In the genomic region with DNA sequence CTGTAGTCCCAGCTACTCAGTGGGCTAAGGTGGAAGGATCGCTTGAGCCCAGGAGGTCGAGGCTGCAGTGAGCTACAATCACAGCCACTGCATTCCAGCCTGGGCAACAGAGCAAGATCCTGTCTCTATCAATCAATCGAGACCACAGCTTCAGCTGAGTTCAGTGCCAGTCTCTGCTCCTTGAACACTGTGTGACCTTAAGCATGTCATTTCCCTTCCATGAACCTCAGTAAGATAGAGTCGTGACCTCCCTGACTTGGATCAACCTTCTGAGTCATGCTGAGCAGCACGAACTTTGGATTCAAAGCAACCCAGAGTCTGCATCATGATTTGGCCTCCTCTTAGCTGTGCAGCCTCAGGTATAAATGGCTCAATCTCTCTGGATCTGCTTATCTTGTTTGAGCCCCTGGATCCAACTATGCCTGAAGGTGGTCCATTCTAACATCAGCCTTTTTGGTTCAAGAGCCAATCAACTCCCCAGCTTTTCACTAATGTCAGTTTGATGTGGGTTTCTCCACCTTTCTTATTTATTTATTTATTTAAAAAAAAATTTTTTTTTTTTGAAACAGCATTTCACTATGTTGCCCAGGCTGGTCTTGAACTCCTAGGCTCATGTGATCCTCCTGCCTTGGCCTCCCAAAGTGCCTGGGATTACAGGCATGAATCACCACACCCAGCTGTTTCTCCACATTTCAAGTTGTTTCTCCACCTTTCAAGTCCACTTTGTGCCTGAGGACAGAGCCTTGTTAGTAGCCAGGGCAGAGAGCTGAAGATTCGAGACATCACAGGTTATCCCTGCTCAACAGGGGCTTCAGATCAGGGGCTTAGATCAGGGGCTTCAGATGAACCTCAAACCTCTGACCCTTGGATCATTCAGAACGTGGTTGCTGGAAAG, we compare ENCODE assay signal across 21 cellular contexts. TPM values are rescaled to one million over a fixed set of nuclear protein-coding genes. Genes with fewer than 3 reads are reported as not detected.
DNase-seq lines count a peak whose midpoint lies in the region; ATAC-seq, FAIRE-seq and TF ChIP-seq lines count a peak whose summit lies in the region.
"Had no signal": no experiment of that assay in that cellular context is flagged by ENCODE, and none has a peak within 500 bp of the region (broad histone marks: within the 10 kb centered on the region; RNA-seq: fewer than 3 reads in every experiment).

No MANE protein-coding gene starts in this region.

- no peaks in the 10 kb centered on the region for H3K36me3 Mint-ChIP-seq in chondrocyte (ENCODE audit: low read depth)
- H3K36me3 Mint-ChIP-seq: activated naive CD4-positive, alpha-beta T cell treated with anti-CD3 and anti-CD28 coated beads, Interleukin-2, amount 50 U/mL, for 24 hours; stimulated activated memory B cell treated with anti-CD40 and anti-IgM and Interleukin-4, amounts not matched to agents 10 μg/mL and 1 μg/mL and 100 μg/mL, for 72 hours had no signal

- 81% methylated on average over 6 of the region's 7 CpGs for whole genome bisulfite sequencing in SK-N-SH (ENCODE audit: low lambda C conversion rate)
- WGBS in GM12878 (ENCODE audit: insufficient coverage, insufficient replicate concordance, low lambda C conversion rate, missing lambda C conversion rate): 33% methylated on average over 7 of the region's 7 CpGs

- intact Hi-C loops in GM12878 (cut with micrococcal nuclease; ENCODE audit: unreplicated experiment): no loop called here

- no TSS peak for BruUV-seq in GM12878 (replicated peaks; lab: Mats Ljungman, UMichigan)

- no peak overlapping the region for H3K9ac ChIP-seq in SK-N-SH
- no peak overlapping the region for H3K9ac ChIP-seq in GM12878 (ENCODE audit: control insufficient read depth, insufficient read depth, low read length)

- CTCF ChIA-PET in SK-N-SH (lab: Yijun Ruan, JAX): interaction anchor here (0.6 to 0.7 kb wide), 2 partner anchors 12 to 439 kb away, joined by 3 read pairs; no protein-coding TSS in a partner anchor
- CTCF ChIA-PET in GM12878 (lab: Yijun Ruan, JAX): interaction anchor here (1.0 to 2.0 kb wide), 3 partner anchors 12 to 27 kb away, joined by 3 to 7 read pairs (median 3); a partner anchor contains a TSS

- peaks cover 0 to 6% of the 10 kb centered on the region in 2 experiments; a peak in 1 of 4 replicates for H3K4me1 ChIP-seq in SK-N-SH (ENCODE audit: control insufficient read depth in 1 of 2, insufficient read depth in 2 of 2, low read depth in 1 of 2, low read length in 1 of 2)
- peaks cover 6% of the 10 kb centered on the region; the same call in 1 of the 2 replicates for H3K4me1 ChIP-seq in GM12878 (ENCODE audit: control insufficient read depth, insufficient read depth, low read length)
- H3K4me1 ChIP-seq in osteoblast (ENCODE audit: insufficient read depth, low read length): peaks cover 5% of the 10 kb centered on the region
- H3K4me1 ChIP-seq: left ventricle myocardium inferior, right atrium auricular region, thyroid gland had no signal

- H3K27ac Mint-ChIP-seq in chondrocyte (ENCODE audit: unreplicated experiment): no peak overlapping the region
- H3K27ac Mint-ChIP-seq: activated naive CD4-positive, alpha-beta T cell treated with anti-CD3 and anti-CD28 coated beads, Interleukin-2, amount 50 U/mL, for 24 hours had no signal

- no peaks in the 10 kb centered on the region for H3K27me3 Mint-ChIP-seq in chondrocyte (ENCODE audit: low read depth)

- H4K20me1 ChIP-seq in SK-N-SH (ENCODE audit: insufficient read depth) (peaks cover 30% of the 10 kb centered on the region; the same call in 1 of the 2 replicates), GM12878 (ENCODE audit: control insufficient read depth, insufficient read depth) (no peaks in the 10 kb centered on the region), osteoblast (ENCODE audit: insufficient read depth, low read length) (peaks cover 5% of the 10 kb centered on the region)

- H3K27ac ChIP-seq in SK-N-SH (ENCODE audit: low read depth in 2 of 2, low read length in 1 of 2) (no peak overlapping the region), GM12878 (ENCODE audit: control insufficient read depth, insufficient read depth) (no peak overlapping the region), osteoblast (ENCODE audit: low read depth, low read length) (no peak overlapping the region)
- H3K27ac ChIP-seq: C4-2B, left ventricle myocardium inferior, right atrium auricular region, thyroid gland had no signal

- in situ Hi-C loops in GM12878 (cut with MboI): no loop called here

- H3K9me3 ChIP-seq in SK-N-SH (no peaks in the 10 kb centered on the region), GM12878 (replicated peaks; ENCODE audit: control insufficient read depth, insufficient read depth, low read length) (no peaks in the 10 kb centered on the region; the same call in 2 of the 3 replicates), osteoblast (ENCODE audit: low read depth, low read length) (no peaks in the 10 kb centered on the region)
- H3K9me3 ChIP-seq: left ventricle myocardium inferior, right atrium auricular region, thyroid gland had no signal

- H3K9me3 Mint-ChIP-seq in chondrocyte (ENCODE audit: low read depth): no peaks in the 10 kb centered on the region
- H3K9me3 Mint-ChIP-seq: activated naive CD4-positive, alpha-beta T cell treated with anti-CD3 and anti-CD28 coated beads, Interleukin-2, amount 50 U/mL, for 24 hours had no signal

- RAD21 ChIA-PET in GM12878 (lab: Charles Lee; ENCODE audit: unreplicated experiment): no interaction called here

- TF ChIP-seq RAD21 in SK-N-SH (IDR thresholded peaks at IDR 0.05; ENCODE audit: low read length) (no peak), GM12878 (IDR thresholded peaks at IDR 0.05; ENCODE audit: insufficient read depth, low read depth, low read length) (no peak)

- DNase-seq in SK-N-SH (no peak), HT1080 (ENCODE audit: low read depth) (peak; percentile 1), GM12878 (ENCODE audit: low read depth, low spot score) (no peak), osteoblast (ENCODE audit: insufficient read length, low spot score, missing footprints) (peak; percentile 53), NCI-H1417 treated with DMSO at 0.1 percent for 48 hours (lab: John Stamatoyannopoulos, UW) (no peak), chondrocyte (ENCODE audit: low spot score) (no peak)
- no peak for DNase-seq in activated T-cell treated with anti-CD3 and anti-CD28 coated beads, Interleukin-2, amount 50 U/mL, for 1 hour
- DNase-seq: 8988T; activated T-cell treated with anti-CD3 and anti-CD28 coated beads for 4 hours; DMS 273 treated with DMSO at 0.1 percent for 48 hours; left ventricle myocardium inferior; NCI-H526; OCI-M1; stimulated activated CD4-positive, alpha-beta T cell treated with anti-CD3 and anti-CD28 coated beads, Interleukin-15, amount 100 ng/mL, for 24 hours; thyroid gland had no signal

- FAIRE-seq in GM12878 (lab: Jason Lieb, UNC): no peak

- SMC1A ChIA-PET in GM12878 (lab: Charles Lee; ENCODE audit: uncharacterized antibody, unreplicated experiment): no interaction called here

- H2AFZ ChIP-seq in SK-N-SH (ENCODE audit: low read depth) (no peak overlapping the region), GM12878 (ENCODE audit: control insufficient read depth, low read depth, low read length) (no peak overlapping the region), osteoblast (ENCODE audit: low read length) (no peak overlapping the region)

- H3K9me2 ChIP-seq in SK-N-SH: no peaks in the 10 kb centered on the region

- POLR2A ChIA-PET in SK-N-SH (lab: Yijun Ruan, JAX): no interaction called here
- POLR2A ChIA-PET in GM12878 (lab: Charles Lee): no interaction called here

- no peak for TF ChIP-seq EP300 in SK-N-SH (IDR thresholded peaks at IDR 0.05; ENCODE audit: borderline replicate concordance in 1 of 2, low read depth in 1 of 2, low read length in 1 of 2)
- no peak for TF ChIP-seq EP300 in GM12878 (IDR thresholded peaks at IDR 0.05; ENCODE audit: borderline replicate concordance in 1 of 2, control insufficient read depth in 1 of 2, low read depth in 2 of 2, low read length in 2 of 2)

- TF ChIP-seq POLR2A in GM12878 (IDR thresholded peaks at IDR 0.05; ENCODE audit: low read depth, low read length): no peak

- H3K4me3 Mint-ChIP-seq in chondrocyte (ENCODE audit: unreplicated experiment): no peak overlapping the region
- H3K4me3 Mint-ChIP-seq: activated naive CD4-positive, alpha-beta T cell treated with anti-CD3 and anti-CD28 coated beads, Interleukin-2, amount 50 U/mL, for 24 hours; brain had no signal

- ATAC-seq in SK-N-SH treated with all-trans-retinoic acid at 6 μM for 48 hours (no peak), GM12878 (peak; percentile 32; the same call in 1 of the 3 replicates)

- H3K27me3 ChIP-seq in SK-N-SH (ENCODE audit: insufficient read depth) (no peaks in the 10 kb centered on the region), GM12878 (replicated peaks in 1 of 2; ENCODE audit: control insufficient read depth in 2 of 2, insufficient read depth in 2 of 2, low read length in 1 of 2) (no peaks in the 10 kb centered on the region), osteoblast (ENCODE audit: insufficient read depth, low read length) (no peaks in the 10 kb centered on the region)
- H3K27me3 ChIP-seq: right atrium auricular region, thyroid gland had no signal

- H3K4me1 Mint-ChIP-seq in chondrocyte (ENCODE audit: low read depth): no peaks in the 10 kb centered on the region
- H3K4me1 Mint-ChIP-seq: activated naive CD4-positive, alpha-beta T cell treated with anti-CD3 and anti-CD28 coated beads, Interleukin-2, amount 50 U/mL, for 24 hours had no signal

- H3K4me2 ChIP-seq in SK-N-SH: no peak overlapping the region
- no peak overlapping the region for H3K4me2 ChIP-seq in GM12878 (ENCODE audit: control insufficient read depth, insufficient read depth)
- no peak overlapping the region for H3K4me2 ChIP-seq in osteoblast (ENCODE audit: insufficient read depth, low read length)

- TF ChIP-seq CTCF in SK-N-SH (IDR thresholded peaks at IDR 0.05) (no peak), GM12878 (IDR thresholded peaks at IDR 0.05 in 2 of 3, conservative IDR thresholded peaks at IDR 0.05 in 1 of 3; ENCODE audit: control insufficient read depth in 2 of 3, extremely low read depth in 1 of 3, insufficient read depth in 1 of 3, low read depth in 3 of 3, low read length in 3 of 3) (no peak), osteoblast (IDR thresholded peaks at IDR 0.05; ENCODE audit: extremely low read depth, low read depth, low read length) (no peak), chondrocyte (IDR thresholded peaks at IDR 0.05) (no peak)

- no peaks in the 10 kb centered on the region for H3F3A ChIP-seq in SK-N-SH (replicated peaks; ENCODE audit: insufficient read depth)

- H3K36me3 ChIP-seq in SK-N-SH (replicated peaks in 1 of 2; ENCODE audit: control insufficient read depth in 1 of 2, insufficient read depth in 2 of 2, low read length in 1 of 2): no peaks in the 10 kb centered on the region
- no peaks in the 10 kb centered on the region; a peak in 1 of 4 replicates for H3K36me3 ChIP-seq in GM12878 (ENCODE audit: control insufficient read depth in 2 of 2, insufficient read depth in 2 of 2, low read length in 1 of 2)
- no peaks in the 10 kb centered on the region for H3K36me3 ChIP-seq in osteoblast (ENCODE audit: insufficient read depth, low read length)
- H3K36me3 ChIP-seq: left ventricle myocardium inferior, right atrium auricular region, thyroid gland had no signal

- no peak overlapping the region for H3K4me3 ChIP-seq in SK-N-SH (ENCODE audit: low read depth in 2 of 2, low read length in 1 of 2)
- no peak overlapping the region for H3K4me3 ChIP-seq in GM12878
- no peak overlapping the region for H3K4me3 ChIP-seq in osteoblast (ENCODE audit: insufficient read depth, low read length)
- H3K4me3 ChIP-seq: left ventricle myocardium inferior, right atrium auricular region, thyroid gland had no signal

- H3K79me2 ChIP-seq in SK-N-SH (ENCODE audit: insufficient read depth) (no peaks in the 10 kb centered on the region), GM12878 (ENCODE audit: control insufficient read depth, insufficient read depth, low read length) (no peaks in the 10 kb centered on the region), osteoblast (ENCODE audit: insufficient read depth, low read length) (no peaks in the 10 kb centered on the region)

RNA-seq across cellular contexts. Expression of a gene that starts 26.4 kb away (rescaled TPM):
- polyA plus RNA-seq in SK-N-SH (2012; rRNA removed) (57.1 and 91.0 TPM in 2 replicates), GM12878 (2011; rRNA removed) (16.0 and 32.1 TPM in 2 replicates), GM12878 (2014; fragmentation: Illumina TruSeq; extraction: Trizol) (0.14 and 0.57 TPM in 2 replicates), GM12878 (2014; fragmentation: Nextera tagmentation; extraction: Ambion mirVana) (under 1 TPM; 0.09 to 0.23 TPM), GM12878 (2014; rRNA removed) (1.2 and 1.6 TPM in 2 replicates), GM12878 (2016; fragmentation: Nextera tagmentation; extraction: Ambion mirVana) (under 1 TPM; 0.13 to 0.57 TPM)
- 27.1 and 43.7 TPM in 2 replicates for polyA plus RNA-seq in SK-N-SH (2012; cell fraction: cytosol; rRNA removed)
- polyA plus RNA-seq in SK-N-SH (2012; cell fraction: nucleus; rRNA removed): 144 and 167 TPM in 2 replicates
- total RNA-seq in HT1080 (2014; rRNA removed; shearing (Covaris generic)): 0.27 and 1.9 TPM in 2 replicates
- 9.8 and 14.2 TPM in 2 replicates for polyA plus RNA-seq in HT1080 (2015; cell fraction: cytosol; rRNA removed)
- 24.6 and 29.0 TPM in 2 replicates for polyA plus RNA-seq in HT1080 (2015; cell fraction: nucleus; rRNA removed)
- total RNA-seq in GM12878 (2013; cell fraction: nucleolus; rRNA removed): 98.4 and 119 TPM in 2 replicates
- total RNA-seq in GM12878 (2014; rRNA removed) (1.1 and 1.2 TPM in 2 replicates), GM12878 (2014; rRNA removed; fragmentation: Illumina TruSeq; extraction: Trizol) (0.64 and 0.85 TPM in 2 replicates), GM12878 (2021) (3.4 and 3.5 TPM in 2 replicates), osteoblast (218 and 227 TPM in 2 replicates), chondrocyte (129 to 133 TPM (median 130 TPM) in 3 replicates)
- polyA plus RNA-seq in GM12878 (2011; ENCODE audit: low read depth): 2.1 TPM
- 35.9 and 45.1 TPM in 2 replicates for polyA plus RNA-seq in GM12878 (2011; cell fraction: cytosol; rRNA removed)
- 194 and 236 TPM in 2 replicates for polyA plus RNA-seq in GM12878 (2011; cell fraction: nucleus; rRNA removed)
- polyA plus RNA-seq in GM12878 (2012): 3.4 and 4.4 TPM in 2 replicates
- 71.4 and 114 TPM in 2 replicates for polyA minus RNA-seq in GM12878 (2011; rRNA and poly(A)+ RNA removed)
- polyA minus RNA-seq in GM12878 (2011; cell fraction: cytosol; rRNA and poly(A)+ RNA removed): 59.1 and 59.7 TPM in 2 replicates
- polyA minus RNA-seq in GM12878 (2011; cell fraction: nucleus; rRNA and poly(A)+ RNA removed): 41.0 and 72.5 TPM in 2 replicates

Comparison
In these comparisons a context has a peak if more than half of its experiments do, and no peak if none do; other contexts are left out.
1. DNase-seq: peak in HT1080 (single experiment) and osteoblast (single experiment); none in SK-N-SH (single experiment), GM12878 (single experiment), activated T-cell treated with anti-CD3 and anti-CD28 coated beads, Interleukin-2, amount 50 U/mL, for 1 hour (single experiment), NCI-H1417 treated with DMSO at 0.1 percent for 48 hours (single experiment) and chondrocyte (single experiment).